ENCODE assay signal across 1 cellular context in the genomic region with DNA sequence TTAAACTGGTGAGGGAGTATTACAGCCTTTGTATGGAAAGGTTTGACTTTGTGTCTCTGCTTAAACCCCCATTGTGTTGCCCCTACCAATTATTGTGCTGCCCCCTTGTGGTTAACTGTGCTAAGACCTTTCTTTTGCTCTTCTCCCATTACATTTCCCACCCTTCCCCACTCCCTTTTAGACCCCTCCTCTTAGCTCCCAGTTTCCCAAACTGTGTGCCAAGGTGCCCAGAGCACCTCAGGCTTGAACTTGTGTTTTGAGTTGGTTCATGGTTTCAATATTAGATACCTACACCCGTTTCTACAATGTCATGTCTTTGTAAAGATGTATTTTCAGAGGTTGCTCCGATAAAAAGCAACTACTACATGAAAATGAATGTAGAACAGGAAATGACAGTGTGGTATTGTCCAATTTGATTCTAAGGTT.
TF ChIP-seq lines count a peak whose summit lies in the region.

No MANE protein-coding gene starts in this region.

TF ChIP-seq in K562, 482 proteins besides CTCF, POLR2A, EP300 and RAD21 (continued from another document and continues in another):
- TF ChIP-seq, protein P1, sequence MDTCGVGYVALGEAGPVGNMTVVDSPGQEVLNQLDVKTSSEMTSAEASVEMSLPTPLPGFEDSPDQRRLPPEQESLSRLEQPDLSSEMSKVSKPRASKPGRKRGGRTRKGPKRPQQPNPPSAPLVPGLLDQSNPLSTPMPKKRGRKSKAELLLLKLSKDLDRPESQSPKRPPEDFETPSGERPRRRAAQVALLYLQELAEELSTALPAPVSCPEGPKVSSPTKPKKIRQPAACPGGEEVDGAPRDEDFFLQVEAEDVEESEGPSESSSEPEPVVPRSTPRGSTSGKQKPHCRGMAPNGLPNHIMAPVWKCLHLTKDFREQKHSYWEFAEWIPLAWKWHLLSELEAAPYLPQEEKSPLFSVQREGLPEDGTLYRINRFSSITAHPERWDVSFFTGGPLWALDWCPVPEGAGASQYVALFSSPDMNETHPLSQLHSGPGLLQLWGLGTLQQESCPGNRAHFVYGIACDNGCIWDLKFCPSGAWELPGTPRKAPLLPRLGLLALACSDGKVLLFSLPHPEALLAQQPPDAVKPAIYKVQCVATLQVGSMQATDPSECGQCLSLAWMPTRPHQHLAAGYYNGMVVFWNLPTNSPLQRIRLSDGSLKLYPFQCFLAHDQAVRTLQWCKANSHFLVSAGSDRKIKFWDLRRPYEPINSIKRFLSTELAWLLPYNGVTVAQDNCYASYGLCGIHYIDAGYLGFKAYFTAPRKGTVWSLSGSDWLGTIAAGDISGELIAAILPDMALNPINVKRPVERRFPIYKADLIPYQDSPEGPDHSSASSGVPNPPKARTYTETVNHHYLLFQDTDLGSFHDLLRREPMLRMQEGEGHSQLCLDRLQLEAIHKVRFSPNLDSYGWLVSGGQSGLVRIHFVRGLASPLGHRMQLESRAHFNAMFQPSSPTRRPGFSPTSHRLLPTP (IDR thresholded peaks at IDR 0.05; ENCODE audit: borderline replicate concordance, extremely low read depth, insufficient read length) = no peak
- TF ChIP-seq, protein P2, sequence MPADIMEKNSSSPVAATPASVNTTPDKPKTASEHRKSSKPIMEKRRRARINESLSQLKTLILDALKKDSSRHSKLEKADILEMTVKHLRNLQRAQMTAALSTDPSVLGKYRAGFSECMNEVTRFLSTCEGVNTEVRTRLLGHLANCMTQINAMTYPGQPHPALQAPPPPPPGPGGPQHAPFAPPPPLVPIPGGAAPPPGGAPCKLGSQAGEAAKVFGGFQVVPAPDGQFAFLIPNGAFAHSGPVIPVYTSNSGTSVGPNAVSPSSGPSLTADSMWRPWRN (IDR thresholded peaks at IDR 0.05; ENCODE audit: low read depth) = no peak
- no peak for TF ChIP-seq ZNF507 (tag; conservative IDR thresholded peaks at IDR 0.05)
- TF ChIP-seq, protein P3, sequence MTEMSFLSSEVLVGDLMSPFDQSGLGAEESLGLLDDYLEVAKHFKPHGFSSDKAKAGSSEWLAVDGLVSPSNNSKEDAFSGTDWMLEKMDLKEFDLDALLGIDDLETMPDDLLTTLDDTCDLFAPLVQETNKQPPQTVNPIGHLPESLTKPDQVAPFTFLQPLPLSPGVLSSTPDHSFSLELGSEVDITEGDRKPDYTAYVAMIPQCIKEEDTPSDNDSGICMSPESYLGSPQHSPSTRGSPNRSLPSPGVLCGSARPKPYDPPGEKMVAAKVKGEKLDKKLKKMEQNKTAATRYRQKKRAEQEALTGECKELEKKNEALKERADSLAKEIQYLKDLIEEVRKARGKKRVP (CRISPR knock-in tag; IDR thresholded peaks at IDR 0.05) = no peak
- TF ChIP-seq TBP (optimal IDR thresholded peaks at IDR 0.05; ENCODE audit: low read depth, low read length) = peak; percentile 16
- TF ChIP-seq ZNF384 (IDR thresholded peaks at IDR 0.05; ENCODE audit: low read depth, low read length) = no peak
- no peak for TF ChIP-seq SRSF9 (IDR thresholded peaks at IDR 0.05; ENCODE audit: borderline replicate concordance, low read depth, low read length)
- no peak for TF ChIP-seq ZNF551 (CRISPR knock-in tag; IDR thresholded peaks at IDR 0.05)
- TF ChIP-seq, protein P4, sequence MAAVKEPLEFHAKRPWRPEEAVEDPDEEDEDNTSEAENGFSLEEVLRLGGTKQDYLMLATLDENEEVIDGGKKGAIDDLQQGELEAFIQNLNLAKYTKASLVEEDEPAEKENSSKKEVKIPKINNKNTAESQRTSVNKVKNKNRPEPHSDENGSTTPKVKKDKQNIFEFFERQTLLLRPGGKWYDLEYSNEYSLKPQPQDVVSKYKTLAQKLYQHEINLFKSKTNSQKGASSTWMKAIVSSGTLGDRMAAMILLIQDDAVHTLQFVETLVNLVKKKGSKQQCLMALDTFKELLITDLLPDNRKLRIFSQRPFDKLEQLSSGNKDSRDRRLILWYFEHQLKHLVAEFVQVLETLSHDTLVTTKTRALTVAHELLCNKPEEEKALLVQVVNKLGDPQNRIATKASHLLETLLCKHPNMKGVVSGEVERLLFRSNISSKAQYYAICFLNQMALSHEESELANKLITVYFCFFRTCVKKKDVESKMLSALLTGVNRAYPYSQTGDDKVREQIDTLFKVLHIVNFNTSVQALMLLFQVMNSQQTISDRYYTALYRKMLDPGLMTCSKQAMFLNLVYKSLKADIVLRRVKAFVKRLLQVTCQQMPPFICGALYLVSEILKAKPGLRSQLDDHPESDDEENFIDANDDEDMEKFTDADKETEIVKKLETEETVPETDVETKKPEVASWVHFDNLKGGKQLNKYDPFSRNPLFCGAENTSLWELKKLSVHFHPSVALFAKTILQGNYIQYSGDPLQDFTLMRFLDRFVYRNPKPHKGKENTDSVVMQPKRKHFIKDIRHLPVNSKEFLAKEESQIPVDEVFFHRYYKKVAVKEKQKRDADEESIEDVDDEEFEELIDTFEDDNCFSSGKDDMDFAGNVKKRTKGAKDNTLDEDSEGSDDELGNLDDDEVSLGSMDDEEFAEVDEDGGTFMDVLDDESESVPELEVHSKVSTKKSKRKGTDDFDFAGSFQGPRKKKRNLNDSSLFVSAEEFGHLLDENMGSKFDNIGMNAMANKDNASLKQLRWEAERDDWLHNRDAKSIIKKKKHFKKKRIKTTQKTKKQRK (IDR thresholded peaks at IDR 0.05; ENCODE audit: borderline replicate concordance, low read depth, low read length) = no peak
- TF ChIP-seq ZNF134 (CRISPR knock-in tag; conservative IDR thresholded peaks at IDR 0.05) = no peak
- TF ChIP-seq MAZ (CRISPR knock-in tag; conservative IDR thresholded peaks at IDR 0.05 in 1 of 2, IDR thresholded peaks at IDR 0.05 in 1 of 2) = 0 out of 4 replicates have a peak, but pooled peaks of 1 of the 2 experiments have one; percentile 33
- TF ChIP-seq, protein P5, sequence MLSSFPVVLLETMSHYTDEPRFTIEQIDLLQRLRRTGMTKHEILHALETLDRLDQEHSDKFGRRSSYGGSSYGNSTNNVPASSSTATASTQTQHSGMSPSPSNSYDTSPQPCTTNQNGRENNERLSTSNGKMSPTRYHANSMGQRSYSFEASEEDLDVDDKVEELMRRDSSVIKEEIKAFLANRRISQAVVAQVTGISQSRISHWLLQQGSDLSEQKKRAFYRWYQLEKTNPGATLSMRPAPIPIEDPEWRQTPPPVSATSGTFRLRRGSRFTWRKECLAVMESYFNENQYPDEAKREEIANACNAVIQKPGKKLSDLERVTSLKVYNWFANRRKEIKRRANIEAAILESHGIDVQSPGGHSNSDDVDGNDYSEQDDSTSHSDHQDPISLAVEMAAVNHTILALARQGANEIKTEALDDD (IDR thresholded peaks at IDR 0.05) = peak; percentile 80
- TF ChIP-seq, protein P6, sequence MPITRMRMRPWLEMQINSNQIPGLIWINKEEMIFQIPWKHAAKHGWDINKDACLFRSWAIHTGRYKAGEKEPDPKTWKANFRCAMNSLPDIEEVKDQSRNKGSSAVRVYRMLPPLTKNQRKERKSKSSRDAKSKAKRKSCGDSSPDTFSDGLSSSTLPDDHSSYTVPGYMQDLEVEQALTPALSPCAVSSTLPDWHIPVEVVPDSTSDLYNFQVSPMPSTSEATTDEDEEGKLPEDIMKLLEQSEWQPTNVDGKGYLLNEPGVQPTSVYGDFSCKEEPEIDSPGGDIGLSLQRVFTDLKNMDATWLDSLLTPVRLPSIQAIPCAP (CRISPR knock-in tag; IDR thresholded peaks at IDR 0.05; ENCODE audit: borderline replicate concordance) = no peak
- no peak for TF ChIP-seq BCL6 (CRISPR knock-in tag; IDR thresholded peaks at IDR 0.05)
- no peak for TF ChIP-seq NR2C1 (IDR thresholded peaks at IDR 0.05)
- TF ChIP-seq NR2C1 (tag; IDR thresholded peaks at IDR 0.05) = no peak
- no peak for TF ChIP-seq PTRF (tag; IDR thresholded peaks at IDR 0.05)
- TF ChIP-seq ZC3H4 (CRISPR knock-in tag; IDR thresholded peaks at IDR 0.05; ENCODE audit: borderline replicate concordance) = no peak
- no peak for TF ChIP-seq GTF2E2 (tag; IDR thresholded peaks at IDR 0.05)
- no peak for TF ChIP-seq IRF2 (CRISPR knock-in tag; IDR thresholded peaks at IDR 0.05)
- TF ChIP-seq ILK (tag; IDR thresholded peaks at IDR 0.05; ENCODE audit: borderline replicate concordance, low read depth) = no peak
- TF ChIP-seq GABPB1 (CRISPR knock-in tag; IDR thresholded peaks at IDR 0.05) = no peak
- TF ChIP-seq SMAD1 (IDR thresholded peaks at IDR 0.05; ENCODE audit: low read depth, low read length, partially characterized antibody) = no peak
- TF ChIP-seq, protein P7, sequence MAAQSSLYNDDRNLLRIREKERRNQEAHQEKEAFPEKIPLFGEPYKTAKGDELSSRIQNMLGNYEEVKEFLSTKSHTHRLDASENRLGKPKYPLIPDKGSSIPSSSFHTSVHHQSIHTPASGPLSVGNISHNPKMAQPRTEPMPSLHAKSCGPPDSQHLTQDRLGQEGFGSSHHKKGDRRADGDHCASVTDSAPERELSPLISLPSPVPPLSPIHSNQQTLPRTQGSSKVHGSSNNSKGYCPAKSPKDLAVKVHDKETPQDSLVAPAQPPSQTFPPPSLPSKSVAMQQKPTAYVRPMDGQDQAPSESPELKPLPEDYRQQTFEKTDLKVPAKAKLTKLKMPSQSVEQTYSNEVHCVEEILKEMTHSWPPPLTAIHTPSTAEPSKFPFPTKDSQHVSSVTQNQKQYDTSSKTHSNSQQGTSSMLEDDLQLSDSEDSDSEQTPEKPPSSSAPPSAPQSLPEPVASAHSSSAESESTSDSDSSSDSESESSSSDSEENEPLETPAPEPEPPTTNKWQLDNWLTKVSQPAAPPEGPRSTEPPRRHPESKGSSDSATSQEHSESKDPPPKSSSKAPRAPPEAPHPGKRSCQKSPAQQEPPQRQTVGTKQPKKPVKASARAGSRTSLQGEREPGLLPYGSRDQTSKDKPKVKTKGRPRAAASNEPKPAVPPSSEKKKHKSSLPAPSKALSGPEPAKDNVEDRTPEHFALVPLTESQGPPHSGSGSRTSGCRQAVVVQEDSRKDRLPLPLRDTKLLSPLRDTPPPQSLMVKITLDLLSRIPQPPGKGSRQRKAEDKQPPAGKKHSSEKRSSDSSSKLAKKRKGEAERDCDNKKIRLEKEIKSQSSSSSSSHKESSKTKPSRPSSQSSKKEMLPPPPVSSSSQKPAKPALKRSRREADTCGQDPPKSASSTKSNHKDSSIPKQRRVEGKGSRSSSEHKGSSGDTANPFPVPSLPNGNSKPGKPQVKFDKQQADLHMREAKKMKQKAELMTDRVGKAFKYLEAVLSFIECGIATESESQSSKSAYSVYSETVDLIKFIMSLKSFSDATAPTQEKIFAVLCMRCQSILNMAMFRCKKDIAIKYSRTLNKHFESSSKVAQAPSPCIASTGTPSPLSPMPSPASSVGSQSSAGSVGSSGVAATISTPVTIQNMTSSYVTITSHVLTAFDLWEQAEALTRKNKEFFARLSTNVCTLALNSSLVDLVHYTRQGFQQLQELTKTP (IDR thresholded peaks at IDR 0.05; ENCODE audit: low read depth in 1 of 2, partially characterized antibody in 2 of 2) = peak in 1 of 2 experiments; percentile 36
- TF ChIP-seq, protein P8, sequence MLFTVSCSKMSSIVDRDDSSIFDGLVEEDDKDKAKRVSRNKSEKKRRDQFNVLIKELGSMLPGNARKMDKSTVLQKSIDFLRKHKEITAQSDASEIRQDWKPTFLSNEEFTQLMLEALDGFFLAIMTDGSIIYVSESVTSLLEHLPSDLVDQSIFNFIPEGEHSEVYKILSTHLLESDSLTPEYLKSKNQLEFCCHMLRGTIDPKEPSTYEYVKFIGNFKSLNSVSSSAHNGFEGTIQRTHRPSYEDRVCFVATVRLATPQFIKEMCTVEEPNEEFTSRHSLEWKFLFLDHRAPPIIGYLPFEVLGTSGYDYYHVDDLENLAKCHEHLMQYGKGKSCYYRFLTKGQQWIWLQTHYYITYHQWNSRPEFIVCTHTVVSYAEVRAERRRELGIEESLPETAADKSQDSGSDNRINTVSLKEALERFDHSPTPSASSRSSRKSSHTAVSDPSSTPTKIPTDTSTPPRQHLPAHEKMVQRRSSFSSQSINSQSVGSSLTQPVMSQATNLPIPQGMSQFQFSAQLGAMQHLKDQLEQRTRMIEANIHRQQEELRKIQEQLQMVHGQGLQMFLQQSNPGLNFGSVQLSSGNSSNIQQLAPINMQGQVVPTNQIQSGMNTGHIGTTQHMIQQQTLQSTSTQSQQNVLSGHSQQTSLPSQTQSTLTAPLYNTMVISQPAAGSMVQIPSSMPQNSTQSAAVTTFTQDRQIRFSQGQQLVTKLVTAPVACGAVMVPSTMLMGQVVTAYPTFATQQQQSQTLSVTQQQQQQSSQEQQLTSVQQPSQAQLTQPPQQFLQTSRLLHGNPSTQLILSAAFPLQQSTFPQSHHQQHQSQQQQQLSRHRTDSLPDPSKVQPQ (CRISPR knock-in tag; IDR thresholded peaks at IDR 0.05; ENCODE audit: borderline replicate concordance) = no peak
- no peak for TF ChIP-seq TAL1 (IDR thresholded peaks at IDR 0.05)
- 0 out of 4 replicates have a peak, but pooled peaks of 1 of the 2 experiments have one; percentile 15 for TF ChIP-seq TRIM24 (IDR thresholded peaks at IDR 0.05)
- no peak for TF ChIP-seq OTX1 (CRISPR knock-in tag; IDR thresholded peaks at IDR 0.05)
- no peak for TF ChIP-seq SRSF1 (IDR thresholded peaks at IDR 0.05; ENCODE audit: low read depth, low read length)
- TF ChIP-seq RBM25 (IDR thresholded peaks at IDR 0.05; ENCODE audit: low read depth, low read length, severe bottlenecking) = no peak
- TF ChIP-seq FOXK2 (conservative IDR thresholded peaks at IDR 0.05 in 1 of 2, IDR thresholded peaks at IDR 0.05 in 1 of 2; ENCODE audit: low read depth in 2 of 2) = 0 out of 4 replicates have a peak, but pooled peaks of 1 of the 2 experiments have one; percentile 36
- TF ChIP-seq, protein P9, sequence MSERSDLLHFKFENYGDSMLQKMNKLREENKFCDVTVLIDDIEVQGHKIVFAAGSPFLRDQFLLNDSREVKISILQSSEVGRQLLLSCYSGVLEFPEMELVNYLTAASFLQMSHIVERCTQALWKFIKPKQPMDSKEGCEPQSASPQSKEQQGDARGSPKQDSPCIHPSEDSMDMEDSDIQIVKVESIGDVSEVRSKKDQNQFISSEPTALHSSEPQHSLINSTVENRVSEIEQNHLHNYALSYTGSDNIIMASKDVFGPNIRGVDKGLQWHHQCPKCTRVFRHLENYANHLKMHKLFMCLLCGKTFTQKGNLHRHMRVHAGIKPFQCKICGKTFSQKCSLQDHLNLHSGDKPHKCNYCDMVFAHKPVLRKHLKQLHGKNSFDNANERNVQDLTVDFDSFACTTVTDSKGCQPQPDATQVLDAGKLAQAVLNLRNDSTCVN (CRISPR knock-in tag; IDR thresholded peaks at IDR 0.05) = no peak
- TF ChIP-seq, protein P10, sequence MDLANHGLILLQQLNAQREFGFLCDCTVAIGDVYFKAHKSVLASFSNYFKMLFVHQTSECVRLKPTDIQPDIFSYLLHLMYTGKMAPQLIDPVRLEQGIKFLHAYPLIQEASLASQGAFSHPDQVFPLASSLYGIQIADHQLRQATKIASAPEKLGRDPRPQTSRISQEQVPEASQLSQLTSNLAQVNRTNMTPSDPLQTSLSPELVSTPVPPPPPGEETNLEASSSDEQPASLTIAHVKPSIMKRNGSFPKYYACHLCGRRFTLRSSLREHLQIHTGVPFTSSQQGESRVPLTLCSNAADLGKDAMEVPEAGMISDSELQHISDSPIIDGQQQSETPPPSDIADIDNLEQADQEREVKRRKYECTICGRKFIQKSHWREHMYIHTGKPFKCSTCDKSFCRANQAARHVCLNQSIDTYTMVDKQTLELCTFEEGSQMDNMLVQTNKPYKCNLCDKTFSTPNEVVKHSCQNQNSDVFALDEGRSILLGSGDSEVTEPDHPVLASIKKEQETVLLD (IDR thresholded peaks at IDR 0.05) = 0 out of 2 replicates have a peak, but pooled peaks have one; percentile 25
- no peak for TF ChIP-seq SP1 (CRISPR knock-in tag; IDR thresholded peaks at IDR 0.05)
- no peak for TF ChIP-seq ZNF146 (CRISPR knock-in tag; IDR thresholded peaks at IDR 0.05; ENCODE audit: unreplicated experiment)
- TF ChIP-seq ZNF589 (CRISPR knock-in tag; IDR thresholded peaks at IDR 0.05; ENCODE audit: low read depth) = no peak
- TF ChIP-seq SRF (CRISPR knock-in tag; IDR thresholded peaks at IDR 0.05) = no peak
- no peak for TF ChIP-seq TOE1 (IDR thresholded peaks at IDR 0.05; ENCODE audit: borderline replicate concordance)
- no peak for TF ChIP-seq TOE1 (CRISPR knock-in tag; IDR thresholded peaks at IDR 0.05; ENCODE audit: borderline replicate concordance, low read depth)
- TF ChIP-seq TEAD1 (CRISPR knock-in tag; IDR thresholded peaks at IDR 0.05) = no peak
- no peak for TF ChIP-seq POU5F1 (IDR thresholded peaks at IDR 0.05; ENCODE audit: borderline replicate concordance, low read depth, low read length, partially characterized antibody)
- TF ChIP-seq U2AF1 (optimal IDR thresholded peaks at IDR 0.05; ENCODE audit: low read depth, low read length) = no peak
